In genomic region chr7:7628476-7628875, GRCh38 we compare ENCODE assay signal across 19 cellular contexts. TPM values are rescaled to one million over a fixed set of nuclear protein-coding genes. Genes with fewer than 3 reads are reported as not detected.
A peak's percentile ranks its signal among the peaks of the same experiment; 100 is the strongest.
DNase-seq lines count a peak whose midpoint lies in the region; ATAC-seq and TF ChIP-seq lines count a peak whose summit lies in the region.
"Had no signal": no experiment of that assay in that cellular context is flagged by ENCODE, and none has a peak within 500 bp of the region (broad histone marks: within the 10 kb centered on the region; RNA-seq: fewer than 3 reads in every experiment).

No MANE protein-coding gene starts in this region.

- no peaks in the 10 kb centered on the region for H4K20me1 ChIP-seq in SK-N-SH (ENCODE audit: insufficient read depth)
- H4K20me1 ChIP-seq: BLaER1 treated with 17β-estradiol and CSF1 and Interleukin-3, amounts not matched to agents 10 nM and 100 nM had no signal

- no peaks in the 10 kb centered on the region for H3K4me1 Mint-ChIP-seq in activated naive CD8-positive, alpha-beta T cell treated with anti-CD3 and anti-CD28 coated beads for 36 hours
- H3K4me1 Mint-ChIP-seq: B cell had no signal

- H3K27ac Mint-ChIP-seq in activated naive CD8-positive, alpha-beta T cell treated with anti-CD3 and anti-CD28 coated beads for 36 hours: no peak overlapping the region
- H3K27ac Mint-ChIP-seq: B cell; CD4-positive, alpha-beta T cell; CD8-positive, alpha-beta T cell had no signal

- no peak overlapping the region for H2AFZ ChIP-seq in SK-N-SH (ENCODE audit: low read depth)

- no peak for TF ChIP-seq CTCF in SK-N-SH (IDR thresholded peaks at IDR 0.05)

- H3K36me3 ChIP-seq in SK-N-SH (replicated peaks in 1 of 2; ENCODE audit: control insufficient read depth in 1 of 2, insufficient read depth in 2 of 2, low read length in 1 of 2) (no peaks in the 10 kb centered on the region), mesendoderm (ENCODE audit: control insufficient read depth, insufficient read depth, low read length) (no peaks in the 10 kb centered on the region)

- no peak overlapping the region for H2BK15ac ChIP-seq in mesendoderm (replicated peaks; ENCODE audit: low read depth)

- no peak overlapping the region for H3K4me3 Mint-ChIP-seq in activated naive CD8-positive, alpha-beta T cell treated with anti-CD3 and anti-CD28 coated beads for 36 hours
- H3K4me3 Mint-ChIP-seq: B cell; CD4-positive, alpha-beta T cell; CD8-positive, alpha-beta T cell had no signal

- no peaks in the 10 kb centered on the region for H3K9me3 ChIP-seq in SK-N-SH

- H3K27me3 Mint-ChIP-seq in activated naive CD8-positive, alpha-beta T cell treated with anti-CD3 and anti-CD28 coated beads for 36 hours: peaks cover 4% of the 10 kb centered on the region
- H3K27me3 Mint-ChIP-seq: B cell had no signal

- no peaks in the 10 kb centered on the region for H3K9me2 ChIP-seq in SK-N-SH

- H3K4me2 ChIP-seq in SK-N-SH: no peak overlapping the region
- no peak overlapping the region for H3K4me2 ChIP-seq in mesendoderm (ENCODE audit: low read length)
- H3K4me2 ChIP-seq: A549; BLaER1 treated with 17β-estradiol and CSF1 and Interleukin-3, amounts not matched to agents 10 nM and 100 nM had no signal

- POLR2A ChIA-PET in SK-N-SH (lab: Yijun Ruan, JAX): no interaction called here

- H3K4me1 ChIP-seq in SK-N-SH (ENCODE audit: control insufficient read depth in 1 of 2, insufficient read depth in 2 of 2, low read depth in 1 of 2, low read length in 1 of 2) (no peaks in the 10 kb centered on the region; a peak in 1 of 4 replicates), mesendoderm (ENCODE audit: control insufficient read depth, low read depth, low read length) (no peaks in the 10 kb centered on the region)
- H3K4me1 ChIP-seq: A549; BLaER1 treated with 17β-estradiol and CSF1 and Interleukin-3, amounts not matched to agents 10 nM and 100 nM; Caco-2 had no signal

- no peak for DNase-seq in SK-N-SH
- DNase-seq in SK-N-DZ (ENCODE audit: low spot score): peak; percentile 61
- peak; percentile 6 for DNase-seq in mesendoderm
- DNase-seq in activated naive CD8-positive, alpha-beta T cell treated with anti-CD3 and anti-CD28 coated beads for 36 hours: no peak
- DNase-seq in NCI-H446 treated with DMSO at 0.1 percent for 48 hours (lab: John Stamatoyannopoulos, UW): no peak
- DNase-seq in stimulated activated CD4-positive, alpha-beta T cell treated with anti-CD3 and anti-CD28 coated beads, Interleukin-2, amount 100 ng/mL, for 24 hours: no peak
- DNase-seq: AML-193; Caco-2; Calu3; CD4-positive, alpha-beta T cell; CD8-positive, alpha-beta T cell; DMS79 treated with DMSO at 0.1 percent for 48 hours; GF-D8 had no signal

- H3K27ac ChIP-seq in SK-N-SH (ENCODE audit: low read depth in 2 of 2, low read length in 1 of 2) (no peak overlapping the region; a peak in 1 of 4 replicates), mesendoderm (ENCODE audit: low read depth, low read length) (no peak overlapping the region)
- H3K27ac ChIP-seq: 22Rv1; A549; BLaER1 treated with 17β-estradiol and CSF1 and Interleukin-3, amounts not matched to agents 10 nM and 100 nM; C4-2B had no signal

- TF ChIP-seq EP300 in SK-N-SH (IDR thresholded peaks at IDR 0.05; ENCODE audit: borderline replicate concordance in 1 of 2, low read depth in 1 of 2, low read length in 1 of 2): no peak

- no peak for TF ChIP-seq RAD21 in SK-N-SH (IDR thresholded peaks at IDR 0.05; ENCODE audit: low read length)

- H3K56ac ChIP-seq in mesendoderm (ENCODE audit: low read length): no peak overlapping the region

- no peak overlapping the region for H3K4ac ChIP-seq in mesendoderm (ENCODE audit: low read depth, low read length)

- H3K23ac ChIP-seq in mesendoderm (ENCODE audit: low read length): no peak overlapping the region

- no peak overlapping the region for H2BK120ac ChIP-seq in mesendoderm (ENCODE audit: low read depth, low read length)

- CTCF ChIA-PET in SK-N-SH (lab: Yijun Ruan, JAX): interaction anchor here (0.8 to 1.8 kb wide), 3 partner anchors 11 to 53 kb away, joined by 3 to 6 read pairs (median 3); no protein-coding TSS in a partner anchor

- H3K79me2 ChIP-seq in SK-N-SH (ENCODE audit: insufficient read depth) (no peaks in the 10 kb centered on the region), mesendoderm (ENCODE audit: control insufficient read depth, insufficient read depth, low read length) (no peaks in the 10 kb centered on the region)

- WGBS in SK-N-SH (ENCODE audit: low lambda C conversion rate): 19% methylated on average over 1 of the region's 1 CpG
- no CpG with 5 or more reads among the region's 1 CpG for WGBS in mesendoderm (ENCODE audit: extremely low coverage, insufficient coverage, low lambda C conversion rate)

- H3F3A ChIP-seq in SK-N-SH (replicated peaks; ENCODE audit: insufficient read depth): no peaks in the 10 kb centered on the region

- no peaks in the 10 kb centered on the region for H3K79me1 ChIP-seq in mesendoderm (ENCODE audit: low read length)

- no peak overlapping the region for H4K8ac ChIP-seq in mesendoderm (ENCODE audit: low read depth, low read length)

- no peak overlapping the region for H3K18ac ChIP-seq in mesendoderm (ENCODE audit: low read length)

- peaks cover 7% of the 10 kb centered on the region for H3K36me3 Mint-ChIP-seq in activated naive CD8-positive, alpha-beta T cell treated with anti-CD3 and anti-CD28 coated beads for 36 hours

- peaks cover 7% of the 10 kb centered on the region for H3K9me3 Mint-ChIP-seq in activated naive CD8-positive, alpha-beta T cell treated with anti-CD3 and anti-CD28 coated beads for 36 hours
- H3K9me3 Mint-ChIP-seq: CD4-positive, alpha-beta T cell had no signal

- no peak overlapping the region for H2BK5ac ChIP-seq in mesendoderm (ENCODE audit: low read length)

- H3K4me3 ChIP-seq in SK-N-SH (ENCODE audit: low read depth in 2 of 2, low read length in 1 of 2) (no peak overlapping the region), mesendoderm (ENCODE audit: low read length) (no peak overlapping the region)
- H3K4me3 ChIP-seq: A549; BLaER1 treated with 17β-estradiol and CSF1 and Interleukin-3, amounts not matched to agents 10 nM and 100 nM had no signal

- H3K9ac ChIP-seq in SK-N-SH (no peak overlapping the region), mesendoderm (ENCODE audit: low read length) (no peak overlapping the region)
- H3K9ac ChIP-seq: BLaER1 treated with 17β-estradiol and CSF1 and Interleukin-3, amounts not matched to agents 10 nM and 100 nM had no signal

- no peak overlapping the region for H4K5ac ChIP-seq in mesendoderm (ENCODE audit: low read length)

- no peaks in the 10 kb centered on the region for H3K27me3 ChIP-seq in SK-N-SH (ENCODE audit: insufficient read depth)
- H3K27me3 ChIP-seq in mesendoderm (ENCODE audit: insufficient read depth, low read length, poor library complexity): no peaks in the 10 kb centered on the region
- H3K27me3 ChIP-seq: BLaER1 treated with 17β-estradiol and CSF1 and Interleukin-3, amounts not matched to agents 10 nM and 100 nM had no signal

- ATAC-seq in SK-N-SH treated with all-trans-retinoic acid at 6 μM for 48 hours: no peak
- ATAC-seq: A549; CD8-positive, alpha-beta T cell had no signal

- H2AK5ac ChIP-seq in mesendoderm (ENCODE audit: low read length): no peak overlapping the region

TF ChIP-seq in SK-N-SH, 30 proteins besides CTCF, POLR2A, EP300 and RAD21:
- TF ChIP-seq CHD2 (IDR thresholded peaks at IDR 0.05; ENCODE audit: low read length, partially characterized antibody) (no peak), GATA2 (CRISPR knock-in tag; IDR thresholded peaks at IDR 0.05) (peak; percentile 42; the same call in 1 of the 2 replicates)

TF ChIP-seq in SK-N-SH treated with all-trans-retinoic acid at 6 μM for 48 hours, 23 proteins besides CTCF, POLR2A, EP300 and RAD21:
- no peak for TF ChIP-seq TCF4 (CRISPR knock-in tag; IDR thresholded peaks at IDR 0.05; ENCODE audit: borderline replicate concordance)
- TF ChIP-seq OSR1 (CRISPR knock-in tag; IDR thresholded peaks at IDR 0.05): no peak
- TF ChIP-seq PATZ1 (CRISPR knock-in tag; IDR thresholded peaks at IDR 0.05; ENCODE audit: borderline replicate concordance): no peak
- no peak for TF ChIP-seq ZNF8 (CRISPR knock-in tag; IDR thresholded peaks at IDR 0.05)
- no peak for TF ChIP-seq ARNTL (CRISPR knock-in tag; IDR thresholded peaks at IDR 0.05; ENCODE audit: borderline replicate concordance, low read depth)
- no peak for TF ChIP-seq RARB (CRISPR knock-in tag; IDR thresholded peaks at IDR 0.05)
- TF ChIP-seq ZFP30 (CRISPR knock-in tag; IDR thresholded peaks at IDR 0.05): no peak
- no peak for TF ChIP-seq ESRRG (CRISPR knock-in tag; IDR thresholded peaks at IDR 0.05)
- no peak for TF ChIP-seq TOX (CRISPR knock-in tag; IDR thresholded peaks at IDR 0.05; ENCODE audit: borderline replicate concordance)
- TF ChIP-seq SNAI2 (CRISPR knock-in tag; IDR thresholded peaks at IDR 0.05): no peak

RNA-seq across cellular contexts. Expression of gene UMAD1, which starts 12.1 kb away (rescaled TPM):
- polyA plus RNA-seq in SK-N-SH (2012; rRNA removed): 13.9 and 17.6 TPM in 2 replicates
- 19.6 and 24.9 TPM in 2 replicates for polyA plus RNA-seq in SK-N-SH (2012; cell fraction: cytosol; rRNA removed)
- polyA plus RNA-seq in SK-N-SH (2012; cell fraction: nucleus; rRNA removed): 7.5 and 9.7 TPM in 2 replicates
- polyA plus RNA-seq in SK-N-DZ (2014; cell fraction: cytosol; rRNA removed): 30.3 and 35.6 TPM in 2 replicates
- polyA plus RNA-seq in SK-N-DZ (2014; cell fraction: nucleus; rRNA removed): 7.3 and 14.8 TPM in 2 replicates
- 9.9 TPM for polyA plus RNA-seq in mesendoderm (2013, experiment 1 of 2)
- polyA plus RNA-seq in mesendoderm (2013, experiment 2 of 2): 10.6 TPM
- 10 to 100 TPM; 13.2 to 13.7 TPM for total RNA-seq in activated naive CD8-positive, alpha-beta T cell treated with anti-CD3 and anti-CD28 coated beads for 36 hours

Comparison
In these comparisons a context has a peak if more than half of its experiments do, and no peak if none do; other contexts are left out.
1. DNase-seq: peak in SK-N-DZ (single experiment) and mesendoderm (single experiment); none in SK-N-SH (single experiment), activated naive CD8-positive, alpha-beta T cell treated with anti-CD3 and anti-CD28 coated beads for 36 hours (single experiment), NCI-H446 treated with DMSO at 0.1 percent for 48 hours (single experiment) and stimulated activated CD4-positive, alpha-beta T cell treated with anti-CD3 and anti-CD28 coated beads, Interleukin-2, amount 100 ng/mL, for 24 hours (0 of 2).